ENCODE assay signal across 31 cellular contexts in genomic region chr7:97218767-97219166, GRCh38.
"Had no signal": no experiment of that assay in that cellular context is flagged by ENCODE, and none has a peak within 500 bp of the region (broad histone marks: within the 10 kb centered on the region; RNA-seq: fewer than 3 reads in every experiment).

No MANE protein-coding gene starts in this region.

- DNase-seq: activated CD4-positive, alpha-beta memory T cell treated with anti-CD3 and anti-CD28 coated beads, Interleukin-2, amount 10 ng/mL, durations not matched to agents 7 days and 5 days; activated CD4-positive, alpha-beta T cell treated with anti-CD3 and anti-CD28 coated beads, Interleukin-2, amount 10 ng/mL, durations not matched to agents 7 days and 5 days; activated CD8-positive, alpha-beta memory T cell treated with anti-CD3 and anti-CD28 coated beads, Interleukin-2, amount 50 U/mL, for 48 hours; activated gamma-delta T cell; activated naive CD4-positive, alpha-beta T cell treated with anti-CD3 and anti-CD28 coated beads, Interleukin-2, amount 10 ng/mL, durations not matched to agents 7 days and 5 days; activated naive CD8-positive, alpha-beta T cell treated with anti-CD3 and anti-CD28 coated beads, Interleukin-2, amount 10 ng/mL, durations not matched to agents 7 days and 5 days; activated T-cell treated with anti-CD3 and anti-CD28 coated beads, Interleukin-2, amount 50 U/mL, for 24 hours; amniotic stem cell; brain microvascular endothelial cell; endodermal cell; gastrocnemius medialis; islet precursor cell; midbrain; naive thymus-derived CD8-positive, alpha-beta T cell; nucleus accumbens; pancreas; retina; stimulated activated CD4-positive, alpha-beta T cell treated with anti-CD3 and anti-CD28 coated beads, Interleukin-15, amount 100 ng/mL, for 24 hours; stimulated activated CD4-positive, alpha-beta T cell treated with anti-CD3 and anti-CD28 coated beads, Interleukin-2, amount 100 ng/mL, for 24 hours; stimulated activated naive B cell treated with anti-CD40 and anti-IgM and Interleukin-4, amounts not matched to agents 10 μg/mL and 1 μg/mL and 100 μg/mL, for 72 hours; stomach; T-helper 17 cell; T1000; tibial artery; upper lobe of right lung; WERI-Rb-1 had no signal

- H3K4me3 Mint-ChIP-seq: activated CD4-positive, alpha-beta memory T cell treated with anti-CD3 and anti-CD28 coated beads, Interleukin-2, amount 10 ng/mL, durations not matched to agents 7 days and 5 days; activated CD4-positive, alpha-beta T cell treated with anti-CD3 and anti-CD28 coated beads, Interleukin-2, amount 10 ng/mL, durations not matched to agents 7 days and 5 days; activated naive CD4-positive, alpha-beta T cell treated with anti-CD3 and anti-CD28 coated beads, Interleukin-2, amount 10 ng/mL, durations not matched to agents 7 days and 5 days; activated naive CD8-positive, alpha-beta T cell treated with anti-CD3 and anti-CD28 coated beads, Interleukin-2, amount 10 ng/mL, durations not matched to agents 7 days and 5 days; activated T-cell treated with anti-CD3 and anti-CD28 coated beads, Interleukin-2, amount 50 U/mL, for 24 hours; endodermal cell; naive thymus-derived CD8-positive, alpha-beta T cell; neural crest cell; stimulated activated naive B cell treated with anti-CD40 and anti-IgM and Interleukin-4, amounts not matched to agents 10 μg/mL and 1 μg/mL and 100 μg/mL, for 72 hours; T-helper 17 cell had no signal

- H3K9me3 Mint-ChIP-seq: activated CD4-positive, alpha-beta T cell treated with anti-CD3 and anti-CD28 coated beads, Interleukin-2, amount 10 ng/mL, durations not matched to agents 7 days and 5 days; endodermal cell; neural crest cell had no signal

- H3K4me1 ChIP-seq: gastrocnemius medialis, pancreas, prostate gland, stomach, tibial artery, upper lobe of right lung had no signal

- H2AFZ ChIP-seq: hepatocyte had no signal

- H3K27ac Mint-ChIP-seq: activated CD4-positive, alpha-beta memory T cell treated with anti-CD3 and anti-CD28 coated beads, Interleukin-2, amount 10 ng/mL, durations not matched to agents 7 days and 5 days; activated CD4-positive, alpha-beta T cell treated with anti-CD3 and anti-CD28 coated beads, Interleukin-2, amount 10 ng/mL, durations not matched to agents 7 days and 5 days; activated naive CD4-positive, alpha-beta T cell treated with anti-CD3 and anti-CD28 coated beads, Interleukin-2, amount 10 ng/mL, durations not matched to agents 7 days and 5 days; activated naive CD8-positive, alpha-beta T cell treated with anti-CD3 and anti-CD28 coated beads, Interleukin-2, amount 10 ng/mL, durations not matched to agents 7 days and 5 days; activated T-cell treated with anti-CD3 and anti-CD28 coated beads, Interleukin-2, amount 50 U/mL, for 24 hours; endodermal cell; naive thymus-derived CD8-positive, alpha-beta T cell; stimulated activated naive B cell treated with anti-CD40 and anti-IgM and Interleukin-4, amounts not matched to agents 10 μg/mL and 1 μg/mL and 100 μg/mL, for 72 hours; T-helper 17 cell had no signal

- H3K4me2 ChIP-seq: hepatocyte had no signal

- H3K27ac ChIP-seq: brain microvascular endothelial cell, gastrocnemius medialis, hepatocyte, pancreas, prostate gland, stomach, tibial artery, upper lobe of right lung, WERI-Rb-1 had no signal

- H3K27me3 ChIP-seq: brain microvascular endothelial cell, gastrocnemius medialis, hepatocyte, pancreas, tibial artery, upper lobe of right lung had no signal

- H3K36me3 ChIP-seq: brain microvascular endothelial cell, gastrocnemius medialis, pancreas, prostate gland, stomach, tibial artery, upper lobe of right lung, WERI-Rb-1 had no signal

- H3K27me3 Mint-ChIP-seq: activated CD4-positive, alpha-beta memory T cell treated with anti-CD3 and anti-CD28 coated beads, Interleukin-2, amount 10 ng/mL, durations not matched to agents 7 days and 5 days; activated naive CD4-positive, alpha-beta T cell treated with anti-CD3 and anti-CD28 coated beads, Interleukin-2, amount 10 ng/mL, durations not matched to agents 7 days and 5 days had no signal

- H3K79me2 ChIP-seq: hepatocyte had no signal

- H3K36me3 Mint-ChIP-seq: activated naive CD4-positive, alpha-beta T cell treated with anti-CD3 and anti-CD28 coated beads, Interleukin-2, amount 10 ng/mL, durations not matched to agents 7 days and 5 days; activated naive CD8-positive, alpha-beta T cell treated with anti-CD3 and anti-CD28 coated beads, Interleukin-2, amount 10 ng/mL, durations not matched to agents 7 days and 5 days; stimulated activated naive B cell treated with anti-CD40 and anti-IgM and Interleukin-4, amounts not matched to agents 10 μg/mL and 1 μg/mL and 100 μg/mL, for 72 hours had no signal

- ATAC-seq: activated CD4-positive, CD25-positive, alpha-beta regulatory T cell treated with anti-CD3 and anti-CD28 coated beads, Interleukin-2, amount 50 U/mL, for 24 hours; esophagus mucosa; gastrocnemius medialis; naive thymus-derived CD8-positive, alpha-beta T cell; stimulated activated naive B cell treated with anti-CD40 and anti-IgM and Interleukin-4, amounts not matched to agents 10 μg/mL and 1 μg/mL and 100 μg/mL, for 72 hours; T-helper 17 cell; upper lobe of right lung had no signal

- H3K4me3 ChIP-seq: gastrocnemius medialis, hepatocyte, pancreas, prostate gland, stomach, tibial artery, upper lobe of right lung had no signal

- H3K4me1 Mint-ChIP-seq: activated CD4-positive, alpha-beta memory T cell treated with anti-CD3 and anti-CD28 coated beads, Interleukin-2, amount 10 ng/mL, durations not matched to agents 7 days and 5 days; activated CD4-positive, alpha-beta T cell treated with anti-CD3 and anti-CD28 coated beads, Interleukin-2, amount 10 ng/mL, durations not matched to agents 7 days and 5 days; activated naive CD4-positive, alpha-beta T cell treated with anti-CD3 and anti-CD28 coated beads, Interleukin-2, amount 10 ng/mL, durations not matched to agents 7 days and 5 days; activated naive CD8-positive, alpha-beta T cell treated with anti-CD3 and anti-CD28 coated beads, Interleukin-2, amount 10 ng/mL, durations not matched to agents 7 days and 5 days; naive thymus-derived CD8-positive, alpha-beta T cell; neural crest cell; stimulated activated naive B cell treated with anti-CD40 and anti-IgM and Interleukin-4, amounts not matched to agents 10 μg/mL and 1 μg/mL and 100 μg/mL, for 72 hours; T-helper 17 cell had no signal

- H3K9me3 ChIP-seq: gastrocnemius medialis, pancreas, prostate gland, tibial artery, upper lobe of right lung had no signal
